In genomic region chr2:55482186-55482945, GRCh38 we compare ENCODE assay signal across 1 cellular context.
A peak's percentile ranks its signal among the peaks of the same experiment; 100 is the strongest.
TF ChIP-seq lines count a peak whose summit lies in the region.

No MANE protein-coding gene starts in this region.

TF ChIP-seq in K562, 482 proteins besides CTCF, POLR2A, EP300 and RAD21 (continued from another document):
- TF ChIP-seq BRF2 (IDR thresholded peaks at IDR 0.05; ENCODE audit: borderline replicate concordance, insufficient read depth, insufficient read length) (no peak), CEBPG (CRISPR knock-in tag; IDR thresholded peaks at IDR 0.05) (no peak), CEBPG (tag; conservative IDR thresholded peaks at IDR 0.05 in 1 of 2, IDR thresholded peaks at IDR 0.05 in 1 of 2) (peak in 1 of 2 experiments; percentile 48; a peak in 1 of 4 replicates), CBX8 (IDR thresholded peaks at IDR 0.05; ENCODE audit: borderline replicate concordance, extremely low read depth, low read depth, low read length, poor library complexity, severe bottlenecking) (no peak), FOSL1 (tag; conservative IDR thresholded peaks at IDR 0.05) (peak; percentile 51; the same call in 1 of the 2 replicates), SIX5 (IDR thresholded peaks at IDR 0.05; ENCODE audit: borderline replicate concordance in 1 of 2, insufficient read depth in 1 of 2, low read depth in 1 of 2, low read length in 2 of 2) (no peak), ZNF311 (CRISPR knock-in tag; IDR thresholded peaks at IDR 0.05) (no peak), ZNF707 (CRISPR knock-in tag; conservative IDR thresholded peaks at IDR 0.05) (no peak), ZNF124 (CRISPR knock-in tag; IDR thresholded peaks at IDR 0.05) (no peak), DMBX1 (CRISPR knock-in tag; IDR thresholded peaks at IDR 0.05; ENCODE audit: borderline replicate concordance) (no peak), CREM (IDR thresholded peaks at IDR 0.05; ENCODE audit: low read depth) (no peak), BCL6 (CRISPR knock-in tag; IDR thresholded peaks at IDR 0.05) (no peak), BRD4 (IDR thresholded peaks at IDR 0.05) (no peak), NR2C2 (CRISPR knock-in tag; IDR thresholded peaks at IDR 0.05) (no peak), NR2C2 (tag; IDR thresholded peaks at IDR 0.05) (no peak), ARID2 (IDR thresholded peaks at IDR 0.05) (no peak), MGA (IDR thresholded peaks at IDR 0.05) (no peak), CHCHD3 (CRISPR knock-in tag; IDR thresholded peaks at IDR 0.05) (no peak), JUND (IDR thresholded peaks at IDR 0.05; ENCODE audit: borderline replicate concordance, low read depth, low read length) (peak; percentile 61; the same call in 1 of the 2 replicates), JUND (tag; IDR thresholded peaks at IDR 0.05; ENCODE audit: borderline replicate concordance, low read depth, low read length) (peak; percentile 54; the same call in 2 of the 3 replicates), PCBP2 (IDR thresholded peaks at IDR 0.05; ENCODE audit: low read depth, low read length, poor library complexity, severe bottlenecking) (no peak), RCOR1 (IDR thresholded peaks at IDR 0.05; ENCODE audit: borderline replicate concordance in 1 of 2, low read depth in 2 of 2, low read length in 2 of 2) (0 out of 4 replicates have a peak, but pooled peaks of 1 of the 2 experiments have one; percentile 34), ESRRA (IDR thresholded peaks at IDR 0.05; ENCODE audit: borderline replicate concordance, low read depth) (no peak), ZNF511 (CRISPR knock-in tag; IDR thresholded peaks at IDR 0.05) (no peak), ZKSCAN8 (CRISPR knock-in tag; IDR thresholded peaks at IDR 0.05) (no peak), HNRNPH1 (optimal IDR thresholded peaks at IDR 0.05; ENCODE audit: low read depth, low read length) (no peak), RAD51 (IDR thresholded peaks at IDR 0.05; ENCODE audit: borderline replicate concordance, low read depth) (no peak), MEF2D (tag; conservative IDR thresholded peaks at IDR 0.05; ENCODE audit: low read depth) (no peak), ZNF668 (CRISPR knock-in tag; IDR thresholded peaks at IDR 0.05) (no peak), SPI1 (IDR thresholded peaks at IDR 0.05; ENCODE audit: borderline replicate concordance, low read depth, low read length) (no peak), RFX5 (IDR thresholded peaks at IDR 0.05; ENCODE audit: low read depth, low read length) (no peak), JUN (IDR thresholded peaks at IDR 0.05; ENCODE audit: borderline replicate concordance, low read depth, low read length) (peak; percentile 79), JUN (CRISPR knock-in tag; IDR thresholded peaks at IDR 0.05; ENCODE audit: borderline replicate concordance) (no peak), ESRRB (CRISPR knock-in tag; IDR thresholded peaks at IDR 0.05; ENCODE audit: borderline replicate concordance) (no peak)
